24 cellular contexts compared by ENCODE assay signal in genomic region chr7:5584821-5585220, GRCh38.
"Had no signal": no experiment of that assay in that cellular context is flagged by ENCODE, and none has a peak within 500 bp of the region (broad histone marks: within the 10 kb centered on the region; RNA-seq: fewer than 3 reads in every experiment).

No MANE protein-coding gene starts in this region.

- H3K27me3 ChIP-seq: tibial nerve had no signal

- H3K4me3 Mint-ChIP-seq: activated CD4-positive, alpha-beta T cell treated with anti-CD3 and anti-CD28 coated beads, Interleukin-2, amount 10 ng/mL, durations not matched to agents 7 days and 5 days; activated CD8-positive, alpha-beta memory T cell treated with anti-CD3 and anti-CD28 coated beads, Interleukin-2, amount 10 ng/mL, durations not matched to agents 7 days and 5 days; activated CD8-positive, alpha-beta T cell treated with anti-CD3 and anti-CD28 coated beads for 36 hours; activated naive CD4-positive, alpha-beta T cell treated with anti-CD3 and anti-CD28 coated beads, Interleukin-2, amount 50 U/mL, for 24 hours had no signal

- FAIRE-seq: frontal cortex, TTC549 had no signal

- H3K9me3 Mint-ChIP-seq: activated CD4-positive, alpha-beta T cell treated with anti-CD3 and anti-CD28 coated beads, Interleukin-2, amount 10 ng/mL, durations not matched to agents 7 days and 5 days; activated CD8-positive, alpha-beta T cell treated with anti-CD3 and anti-CD28 coated beads for 36 hours; activated naive CD4-positive, alpha-beta T cell treated with anti-CD3 and anti-CD28 coated beads, Interleukin-2, amount 50 U/mL, for 24 hours had no signal

- H3K36me3 ChIP-seq: left lung, tibial nerve, WERI-Rb-1 had no signal

- H3K9me3 ChIP-seq: left lung had no signal

- H3K4me1 Mint-ChIP-seq: activated CD4-positive, alpha-beta T cell treated with anti-CD3 and anti-CD28 coated beads, Interleukin-2, amount 10 ng/mL, durations not matched to agents 7 days and 5 days; activated naive CD4-positive, alpha-beta T cell treated with anti-CD3 and anti-CD28 coated beads, Interleukin-2, amount 50 U/mL, for 24 hours had no signal

- H3K27ac Mint-ChIP-seq: activated CD4-positive, alpha-beta T cell treated with anti-CD3 and anti-CD28 coated beads, Interleukin-2, amount 10 ng/mL, durations not matched to agents 7 days and 5 days; activated CD8-positive, alpha-beta memory T cell treated with anti-CD3 and anti-CD28 coated beads, Interleukin-2, amount 10 ng/mL, durations not matched to agents 7 days and 5 days; activated CD8-positive, alpha-beta T cell treated with anti-CD3 and anti-CD28 coated beads for 36 hours; activated naive CD4-positive, alpha-beta T cell treated with anti-CD3 and anti-CD28 coated beads, Interleukin-2, amount 50 U/mL, for 24 hours had no signal

- DNase-seq: activated CD4-positive, alpha-beta T cell treated with anti-CD3 and anti-CD28 coated beads, Interleukin-2, amount 10 ng/mL, durations not matched to agents 7 days and 5 days; activated CD4-positive, CD25-positive, alpha-beta regulatory T cell treated with anti-CD3 and anti-CD28 coated beads, Interleukin-2, amount 50 U/mL, for 72 hours; activated CD8-positive, alpha-beta memory T cell treated with anti-CD3 and anti-CD28 coated beads, Interleukin-2, amount 10 ng/mL, durations not matched to agents 7 days and 5 days; activated CD8-positive, alpha-beta T cell treated with anti-CD3 and anti-CD28 coated beads for 36 hours; activated gamma-delta T cell treated with Interleukin-2 at 50 U/mL for 16 hours; aorta; central memory CD4-positive, alpha-beta T cell; dermis blood vessel endothelial cell; effector CD8-positive, alpha-beta T cell; hippocampal formation; kidney glomerular epithelial cell; left lung; midbrain; posterior cingulate gyrus; stimulated activated CD4-positive, alpha-beta T cell treated with anti-CD3 and anti-CD28 coated beads, Interleukin-2, amount 100 ng/mL, for 48 hours; stimulated activated CD8-positive, alpha-beta memory T cell treated with anti-CD3 and anti-CD28 coated beads, Interleukin-4, amount 100 ng/mL, for 48 hours; stimulated activated naive CD4-positive, alpha-beta T cell treated with Interleukin-2 at 50 U/mL for 16 hours; substantia nigra; WERI-Rb-1 had no signal

- H3K4me3 ChIP-seq: left lung, tibial nerve had no signal

- H3K36me3 Mint-ChIP-seq: activated CD8-positive, alpha-beta memory T cell treated with anti-CD3 and anti-CD28 coated beads, Interleukin-2, amount 10 ng/mL, durations not matched to agents 7 days and 5 days; activated naive CD4-positive, alpha-beta T cell treated with anti-CD3 and anti-CD28 coated beads, Interleukin-2, amount 50 U/mL, for 24 hours had no signal

- H3K27ac ChIP-seq: left lung, tibial nerve, WERI-Rb-1 had no signal

- ATAC-seq: activated CD8-positive, alpha-beta memory T cell treated with anti-CD3 and anti-CD28 coated beads, Interleukin-2, amount 10 ng/mL, durations not matched to agents 7 days and 5 days; activated CD8-positive, alpha-beta T cell treated with anti-CD3 and anti-CD28 coated beads for 36 hours; left lung; sciatic nerve had no signal
